8 cellular contexts compared by ENCODE assay signal in genomic region chr22:17637490-17638181, GRCh38. TPM values are rescaled to one million over a fixed set of nuclear protein-coding genes. Genes with fewer than 3 reads are reported as not detected.
DNase-seq lines count a peak whose midpoint lies in the region; ATAC-seq, FAIRE-seq and TF ChIP-seq lines count a peak whose summit lies in the region.

No MANE protein-coding gene starts in this region.

- H3K9ac ChIP-seq in endocrine pancreas (ENCODE audit: control insufficient read depth, insufficient read depth, low read length), result no peak overlapping the region

- H3K9me3 ChIP-seq in endocrine pancreas (ENCODE audit: control insufficient read depth, low read length) (no peaks in the 10 kb centered on the region), pancreas (no peaks in the 10 kb centered on the region)

- 45 to 46% methylated on average over 10 of the region's 10 CpGs for WGBS in pancreas, 2 donors

- H3K36me3 ChIP-seq in endocrine pancreas (ENCODE audit: control insufficient read depth, insufficient read depth, low read length) (no peaks in the 10 kb centered on the region), pancreas (no peaks in the 10 kb centered on the region)

- intact Hi-C loops in pancreas (cut with DNase I), result no loop called here

- no peaks in the 10 kb centered on the region for H3K4me1 ChIP-seq in endocrine pancreas (ENCODE audit: control insufficient read depth, insufficient read depth, low read length)
- peaks cover 0 to 16% (median 4%) of the 10 kb centered on the region in 3 donors for H3K4me1 ChIP-seq in pancreas

- H3K4me3 ChIP-seq in endocrine pancreas (ENCODE audit: control insufficient read depth, insufficient read depth, low read length), result peak overlapping the region; percentile 85
- peak overlapping the region; percentile 60 to 76 (median 64) for H3K4me3 ChIP-seq in pancreas

- peak in 3 of 4 donors; percentile 0 to 4 (median 1) for ATAC-seq in pancreas
- no peak for ATAC-seq in HG03354 (IDR thresholded peaks at IDR 0.05; ENCODE audit: poor library complexity, severe bottlenecking, unreplicated experiment)
- no peak for ATAC-seq in HG02759 (IDR thresholded peaks at IDR 0.05; ENCODE audit: unreplicated experiment)
- ATAC-seq in GM21737 (IDR thresholded peaks at IDR 0.05; ENCODE audit: unreplicated experiment), result no peak

- no peak for TF ChIP-seq CTCF in pancreas (IDR thresholded peaks at IDR 0.05)

- no peak for FAIRE-seq in pancreas (lab: Jason Lieb, UNC)

- peak overlapping the region; percentile 97 to 99 (median 98) for H3K27ac ChIP-seq in pancreas

- DNase-seq in ELR (ENCODE audit: low read depth), result peak; percentile 8
- peak; percentile 46 for DNase-seq in NCI-H526 treated with DMSO at 0.1 percent for 48 hours (lab: John Stamatoyannopoulos, UW)
- DNase-seq in pancreas, result no peak
- DNase-seq in NCI-H345 treated with DMSO at 0.1 percent for 48 hours (lab: John Stamatoyannopoulos, UW; ENCODE audit: unreplicated experiment), result no peak

- H3K27me3 ChIP-seq in endocrine pancreas (ENCODE audit: control insufficient read depth, insufficient read depth, low read length), result no peaks in the 10 kb centered on the region
- no peaks in the 10 kb centered on the region for H3K27me3 ChIP-seq in pancreas

RNA-seq across cellular contexts. Expression of gene BCL2L13, which starts 0.9 kb away (rescaled TPM):
- total RNA-seq in pancreas, result 10 to 100 TPM; 20.5 to 30.9 (median 25.5) TPM
- polyA plus RNA-seq in pancreas, result 10 to 100 TPM; 11.7 to 19.4 TPM

RNA-seq across cellular contexts. Expression of gene ATP6V1E1, which starts 9.1 kb away (rescaled TPM):
- 10 to 100 TPM; 19.2 to 46.9 (median 30.5) TPM for total RNA-seq in pancreas
- 10 to 100 TPM; 29.0 to 78.9 TPM for polyA plus RNA-seq in pancreas

Comparison
In these comparisons a context has a peak if more than half of its experiments do, and no peak if none do; other contexts are left out.
1. DNase-seq: peak in ELR (single experiment) and NCI-H526 treated with DMSO at 0.1 percent for 48 hours (single experiment); none in pancreas (0 of 6) and NCI-H345 treated with DMSO at 0.1 percent for 48 hours (single experiment).
2. ATAC-seq: peak in pancreas (3 of 4); none in HG03354 (single experiment), HG02759 (single experiment) and GM21737 (single experiment).